ENCODE assay signal across 14 cellular contexts in genomic region chr4:179164642-179165338, GRCh38.
A peak's percentile ranks its signal among the peaks of the same experiment; 100 is the strongest.
DNase-seq lines count a peak whose midpoint lies in the region; ATAC-seq, FAIRE-seq and TF ChIP-seq lines count a peak whose summit lies in the region.
"Had no signal": no experiment of that assay in that cellular context is flagged by ENCODE, and none has a peak within 500 bp of the region (broad histone marks: within the 10 kb centered on the region; RNA-seq: fewer than 3 reads in every experiment).

No MANE protein-coding gene starts in this region.

- CTCF ChIA-PET in H1 (lab: Charles Lee; ENCODE audit: partially characterized antibody) = interaction anchor here (1.0 to 2.6 kb wide), 2 partner anchors 13 to 143 kb away, joined by 3 to 7 read pairs; no protein-coding TSS in a partner anchor

- no peak for TF ChIP-seq RAD21 in H1 (IDR thresholded peaks at IDR 0.05 in 1 of 2, conservative IDR thresholded peaks at IDR 0.05 in 1 of 2; ENCODE audit: low read depth in 2 of 2, low read length in 2 of 2)

- H3K4me2 ChIP-seq in H1 (ENCODE audit: insufficient read depth in 1 of 2, low read depth in 2 of 2, low read length in 2 of 2) = peak overlapping the region; percentile 60 to 85

- no peak overlapping the region for H2BK120ac ChIP-seq in H1 (replicated peaks; ENCODE audit: low read depth, low read length)

- DNase-seq in NCI-H2107 treated with DMSO at 0.1 percent for 48 hours (lab: John Stamatoyannopoulos, UW; ENCODE audit: unreplicated experiment) = peak; percentile 4
- no peak for DNase-seq in NCI-H2107 (lab: John Stamatoyannopoulos, UW)
- DNase-seq in H1 (ENCODE audit: low read depth in 1 of 2, low spot score in 2 of 2) = no peak
- DNase-seq in erythroblast (lab: John Stamatoyannopoulos, UW) = no peak
- no peak for DNase-seq in activated CD4-positive, alpha-beta T cell treated with anti-CD3 and anti-CD28 coated beads for 1 hour
- DNase-seq in kidney tubule cell (ENCODE audit: low spot score) = no peak
- DNase-seq: 8988T, DND-41, GM23248, NCI-H226 had no signal

- no peak overlapping the region for H2BK5ac ChIP-seq in H1 (ENCODE audit: low read depth, low read length)

- no peak for TF ChIP-seq EP300 in H1 (IDR thresholded peaks at IDR 0.05; ENCODE audit: borderline replicate concordance in 1 of 2, low read depth in 2 of 2, low read length in 2 of 2)

- H2BK12ac ChIP-seq in H1 (ENCODE audit: low read depth, low read length) = no peak overlapping the region

- no peak overlapping the region for H2AK5ac ChIP-seq in H1 (ENCODE audit: low read depth, low read length)

- no peak overlapping the region for H4K91ac ChIP-seq in H1 (replicated peaks; ENCODE audit: insufficient read length, low read length)

- no peaks in the 10 kb centered on the region for H3K79me1 ChIP-seq in H1 (ENCODE audit: low read depth, low read length)

- no peak overlapping the region for H2AFZ ChIP-seq in H1 (ENCODE audit: low read length)
- H2AFZ ChIP-seq: GM23248 had no signal

- H2BK15ac ChIP-seq in H1 (ENCODE audit: low read length) = no peak overlapping the region

- peaks cover 0 to 36% of the 10 kb centered on the region in 2 experiments; a peak in 2 of 4 replicates for H3K79me2 ChIP-seq in H1 (ENCODE audit: control insufficient read depth in 1 of 2, insufficient read depth in 2 of 2, low read length in 2 of 2)

- H3K4me3 ChIP-seq in HUES6 (ENCODE audit: low read depth, low read length) (peak overlapping the region; percentile 53), H1 (ENCODE audit: extremely low read depth in 1 of 4, insufficient read depth in 2 of 4, low read depth in 3 of 4, low read length in 4 of 4) (peak overlapping the region in 3 of 4 experiments; percentile 14 to 66 (median 39); a peak in 4 of 8 replicates)
- H3K4me3 ChIP-seq: GM23248 had no signal

- peak overlapping the region; percentile 95 for H3K23ac ChIP-seq in H1 (ENCODE audit: insufficient read length)

- peak in 1 of 2 experiments; percentile 54; a peak in 2 of 3 replicates for TF ChIP-seq POLR2A in H1 (IDR thresholded peaks at IDR 0.05; ENCODE audit: control extremely low read depth in 1 of 2, low read depth in 2 of 2, low read length in 2 of 2)
- TF ChIP-seq POLR2A in erythroblast (IDR thresholded peaks at IDR 0.05; ENCODE audit: low read length) = no peak

- POLR2A ChIA-PET in H1 (lab: Charles Lee; ENCODE audit: partially characterized antibody) = interaction anchor here (0.8 to 3.1 kb wide), 12 partner anchors 10 to 241 kb away, joined by 3 to 23 read pairs (median 3); no protein-coding TSS in a partner anchor

- H3K4me1 ChIP-seq in HUES6 (ENCODE audit: control insufficient read depth, insufficient read depth, low read length) (peaks cover 3% of the 10 kb centered on the region; the same call in 1 of the 2 replicates), H1 (replicated peaks in 1 of 4; ENCODE audit: control insufficient read depth in 3 of 4, insufficient read depth in 4 of 4, low read length in 3 of 4) (peaks cover 0 to 10% (median 4%) of the 10 kb centered on the region in 4 experiments; a peak in 3 of 7 replicates)

- H3K36me3 ChIP-seq in HUES6 (ENCODE audit: control insufficient read depth, insufficient read depth, low read length) = peaks cover 27% of the 10 kb centered on the region
- peaks cover 0 to 19% (median 4%) of the 10 kb centered on the region in 4 experiments; a peak in 3 of 8 replicates for H3K36me3 ChIP-seq in H1 (ENCODE audit: control insufficient read depth in 2 of 4, insufficient read depth in 4 of 4, low read length in 3 of 4)

- H3K23me2 ChIP-seq in H1 (ENCODE audit: low read depth, low read length) = peaks cover 4% of the 10 kb centered on the region; the same call in 1 of the 2 replicates

- no peak for TF ChIP-seq CTCF in H1 (IDR thresholded peaks at IDR 0.05; ENCODE audit: control extremely low read depth in 1 of 3, insufficient read depth in 1 of 3, low read depth in 1 of 3, low read length in 3 of 3)

- H3K9ac ChIP-seq in HUES6 (ENCODE audit: low read length) = no peak overlapping the region
- H3K9ac ChIP-seq in H1 (replicated peaks in 1 of 4; ENCODE audit: extremely low read depth in 1 of 4, low read depth in 3 of 4, low read length in 3 of 4) = peak overlapping the region in 1 of 4 experiments; percentile 45; a peak in 2 of 7 replicates
- H3K9ac ChIP-seq: GM23248 had no signal

- H3K4ac ChIP-seq in H1 (replicated peaks; ENCODE audit: insufficient read length, low read depth, low read length) = no peak overlapping the region

- no peak overlapping the region for H4K8ac ChIP-seq in H1 (ENCODE audit: extremely low read depth, insufficient read depth, low read length)

- H3K27me3 ChIP-seq in HUES6 (ENCODE audit: control insufficient read depth, insufficient read depth, low read length) (no peaks in the 10 kb centered on the region), H1 (replicated peaks in 1 of 4; ENCODE audit: control insufficient read depth in 3 of 4, extremely low read depth in 1 of 4, insufficient read depth in 3 of 4, low read length in 3 of 4) (no peaks in the 10 kb centered on the region)

- H3K9me3 ChIP-seq in HUES6 (ENCODE audit: control insufficient read depth, insufficient read depth, low read depth, low read length) = no peaks in the 10 kb centered on the region
- 0 out of 4 replicates have a peak, but pooled peaks cover 0 to 3% of the 10 kb centered on the region in 2 experiments for H3K9me3 ChIP-seq in H1 (ENCODE audit: insufficient read depth in 2 of 2, low read depth in 1 of 2, low read length in 1 of 2)

- H4K20me1 ChIP-seq in H1 (replicated peaks in 1 of 2; ENCODE audit: control insufficient read depth in 1 of 2, insufficient read depth in 2 of 2, low read length in 2 of 2) = no peaks in the 10 kb centered on the region

- no peak overlapping the region for H4K5ac ChIP-seq in H1 (ENCODE audit: insufficient read length, low read depth, low read length)

- no peak overlapping the region for H3K56ac ChIP-seq in H1 (replicated peaks; ENCODE audit: insufficient read length, low read depth, low read length)

- no peak overlapping the region for H2BK20ac ChIP-seq in H1 (ENCODE audit: low read length)

- no peak overlapping the region for H3K18ac ChIP-seq in H1 (ENCODE audit: extremely low read depth, low read length)

- FAIRE-seq in H1 (lab: Jason Lieb, UNC) = peak; percentile 42

- WGBS in H1 (ENCODE audit: extremely low coverage in 1 of 2, insufficient coverage in 1 of 2, insufficient read length in 1 of 2, insufficient replicate concordance in 2 of 2, low coverage in 1 of 2, low lambda C conversion rate in 2 of 2, missing lambda C conversion rate in 1 of 2), 2 experiments = 88% methylated on average over 5 of the region's 5 CpGs; no CpG with 5 or more reads in 1 of the 2 experiments

- no peak for ATAC-seq in GM21447 (IDR thresholded peaks at IDR 0.05; ENCODE audit: unreplicated experiment)
- ATAC-seq: Panc1, Right ventricle myocardium inferior had no signal

- H3K27ac ChIP-seq in HUES6 (ENCODE audit: low read depth, low read length) = peak overlapping the region; percentile 81; the same call in 1 of the 2 replicates
- no peak overlapping the region for H3K27ac ChIP-seq in H1 (ENCODE audit: low read depth, low read length)
- H3K27ac ChIP-seq: GM23248 had no signal

- no peak overlapping the region for H3K14ac ChIP-seq in H1 (ENCODE audit: insufficient read length)

TF ChIP-seq in H1, 55 proteins besides CTCF, POLR2A, EP300 and RAD21:
- TF ChIP-seq, protein P1, sequence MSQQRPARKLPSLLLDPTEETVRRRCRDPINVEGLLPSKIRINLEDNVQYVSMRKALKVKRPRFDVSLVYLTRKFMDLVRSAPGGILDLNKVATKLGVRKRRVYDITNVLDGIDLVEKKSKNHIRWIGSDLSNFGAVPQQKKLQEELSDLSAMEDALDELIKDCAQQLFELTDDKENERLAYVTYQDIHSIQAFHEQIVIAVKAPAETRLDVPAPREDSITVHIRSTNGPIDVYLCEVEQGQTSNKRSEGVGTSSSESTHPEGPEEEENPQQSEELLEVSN (IDR thresholded peaks at IDR 0.05) = no peak
- peak; percentile 79 for TF ChIP-seq POLR2AphosphoS5 (IDR thresholded peaks at IDR 0.05; ENCODE audit: low read depth, low read length)
